ENCODE assay signal across 18 cellular contexts in genomic region chr11:46134540-46134939, GRCh38.
"Had no signal": no experiment of that assay in that cellular context is flagged by ENCODE, and none has a peak within 500 bp of the region (broad histone marks: within the 10 kb centered on the region; RNA-seq: fewer than 3 reads in every experiment).

No MANE protein-coding gene starts in this region.

- DNase-seq: activated CD4-positive, alpha-beta memory T cell treated with anti-CD3 and anti-CD28 coated beads for 36 hours; activated T-cell treated with anti-CD3 and anti-CD28 coated beads for 4 hours; dermis blood vessel endothelial cell; effector memory CD4-positive, alpha-beta T cell; kidney; left lung; midbrain; nephron progenitor cell; stimulated activated CD4-positive, alpha-beta T cell treated with anti-CD3 and anti-CD28 coated beads, Interleukin-12 subunit alpha, Interleukin-12 subunit beta, amount 100 ng/mL, for 4 hours; stimulated activated CD4-positive, alpha-beta T cell treated with anti-CD3 and anti-CD28 coated beads, Interleukin-1b, Interleukin-23, amount 100 ng/mL, for 48 hours; stimulated activated CD8-positive, alpha-beta memory T cell treated with anti-CD3 and anti-CD28 coated beads, Interleukin-4, amount 100 ng/mL, for 48 hours; stimulated activated naive CD4-positive, alpha-beta T cell; T-helper 17 cell; thyroid gland; WERI-Rb-1 had no signal

- H3K4me3 ChIP-seq: left lung, prostate gland, right atrium auricular region, thyroid gland had no signal

- H3K27ac Mint-ChIP-seq: activated CD4-positive, alpha-beta memory T cell treated with anti-CD3 and anti-CD28 coated beads for 36 hours; activated naive CD8-positive, alpha-beta T cell; nephron progenitor cell; T-helper 17 cell had no signal

- ATAC-seq: left lung, T-helper 17 cell had no signal

- H3K9me3 ChIP-seq: left lung, prostate gland, right atrium auricular region, thyroid gland had no signal

- H3K9me3 Mint-ChIP-seq: activated CD4-positive, alpha-beta memory T cell treated with anti-CD3 and anti-CD28 coated beads for 36 hours; nephron progenitor cell had no signal

- H3K4me3 Mint-ChIP-seq: activated CD4-positive, alpha-beta memory T cell treated with anti-CD3 and anti-CD28 coated beads for 36 hours; activated naive CD8-positive, alpha-beta T cell; nephron progenitor cell; T-helper 17 cell had no signal

- H3K4me1 ChIP-seq: left lung, prostate gland, right atrium auricular region, thyroid gland had no signal

- H3K36me3 ChIP-seq: left lung, prostate gland, right atrium auricular region, thyroid gland, WERI-Rb-1 had no signal

- H3K27me3 Mint-ChIP-seq: activated CD4-positive, alpha-beta memory T cell treated with anti-CD3 and anti-CD28 coated beads for 36 hours; activated naive CD8-positive, alpha-beta T cell had no signal

- H3K36me3 Mint-ChIP-seq: activated CD4-positive, alpha-beta memory T cell treated with anti-CD3 and anti-CD28 coated beads for 36 hours; activated naive CD8-positive, alpha-beta T cell had no signal

- H3K27ac ChIP-seq: left lung, prostate gland, right atrium auricular region, thyroid gland, WERI-Rb-1 had no signal

- H3K27me3 ChIP-seq: left lung, right atrium auricular region, thyroid gland had no signal
